12 cellular contexts compared by ENCODE assay signal in the genomic region with DNA sequence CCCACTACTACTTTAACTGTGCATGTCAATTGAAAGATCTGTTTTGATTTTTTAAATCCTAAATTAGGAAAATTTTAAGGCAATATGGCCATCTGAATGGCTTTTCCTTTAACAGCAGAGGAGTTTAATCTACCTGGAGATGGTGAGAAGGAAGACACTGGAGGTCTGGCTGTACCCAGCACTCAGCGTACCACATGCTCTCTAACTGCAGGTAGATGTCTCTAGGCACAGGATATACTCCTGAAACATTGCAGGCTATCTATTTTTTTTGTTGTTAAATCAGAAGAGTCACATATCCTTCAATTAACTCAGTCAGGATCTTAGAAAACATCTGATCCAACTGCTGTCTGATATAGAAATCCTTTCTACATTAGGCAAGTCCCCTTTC. TPM values are rescaled to one million over a fixed set of nuclear protein-coding genes. Genes with fewer than 3 reads are reported as not detected.
DNase-seq lines count a peak whose midpoint lies in the region; ATAC-seq and TF ChIP-seq lines count a peak whose summit lies in the region.
"Had no signal": no experiment of that assay in that cellular context is flagged by ENCODE, and none has a peak within 500 bp of the region (broad histone marks: within the 10 kb centered on the region; RNA-seq: fewer than 3 reads in every experiment).

No MANE protein-coding gene starts in this region.

- peaks cover 45 to 96% of the 10 kb centered on the region in 2 donors for H3K4me1 ChIP-seq in breast epithelium
- peaks cover 30 to 63% of the 10 kb centered on the region in 2 donors for H3K4me1 ChIP-seq in lung (ENCODE audit: control insufficient read depth in 2 of 2, insufficient read depth in 2 of 2, low read length in 2 of 2)
- H3K4me1 ChIP-seq in tibial nerve = peaks cover 0 to 100% (median 87%) of the 10 kb centered on the region in 4 donors

- no peaks in the 10 kb centered on the region for H3K36me3 ChIP-seq in breast epithelium
- H3K36me3 ChIP-seq in lung (ENCODE audit: control insufficient read depth in 2 of 2, insufficient read depth in 2 of 2, low read length in 2 of 2) = peaks cover 0 to 4% of the 10 kb centered on the region in 2 donors
- H3K36me3 ChIP-seq in tibial nerve = peaks cover 0 to 12% (median 0%) of the 10 kb centered on the region in 3 donors

- H3K27ac ChIP-seq in breast epithelium (peak overlapping the region; percentile 88 to 96), lung (ENCODE audit: low read depth in 1 of 2, low read length in 1 of 2) (peak overlapping the region; percentile 18 to 76), tibial nerve (peak overlapping the region in 3 of 4 donors; percentile 82 to 88 (median 83))

- no peaks in the 10 kb centered on the region for H3K27me3 Mint-ChIP-seq in MCF 10A (ENCODE audit: insufficient read depth, unreplicated experiment)
- H3K27me3 Mint-ChIP-seq in activated T-helper 1 cell treated with anti-CD3 and anti-CD28 coated beads, Interleukin-12 subunit alpha, Interleukin-12 subunit beta, Interleukin-2, Interleukin-4 antibody, amounts not matched to agents 30 ng/mL and 10 ng/mL and 1 ng/mL, durations not matched to agents 14 hours and 24 hours and 36 hours (ENCODE audit: insufficient read depth) = no peaks in the 10 kb centered on the region

- no peaks in the 10 kb centered on the region for H3K9me3 Mint-ChIP-seq in MCF 10A (ENCODE audit: unreplicated experiment)
- no peaks in the 10 kb centered on the region for H3K9me3 Mint-ChIP-seq in activated T-helper 1 cell treated with anti-CD3 and anti-CD28 coated beads, Interleukin-12 subunit alpha, Interleukin-12 subunit beta, Interleukin-2, Interleukin-4 antibody, amounts not matched to agents 30 ng/mL and 10 ng/mL and 1 ng/mL, durations not matched to agents 14 hours and 24 hours and 36 hours

- TF ChIP-seq EP300 in tibial nerve (IDR thresholded peaks at IDR 0.05) = no peak

- H3K4me3 ChIP-seq in breast epithelium (peak overlapping the region in 1 of 3 donors; percentile 24), lung (no peak overlapping the region), tibial nerve (no peak overlapping the region)
- H3K4me3 ChIP-seq: body of pancreas had no signal

- no peaks in the 10 kb centered on the region for H3K9me3 ChIP-seq in breast epithelium
- no peaks in the 10 kb centered on the region for H3K9me3 ChIP-seq in lung (ENCODE audit: control insufficient read depth in 2 of 2, insufficient read depth in 1 of 2, low read length in 1 of 2)
- H3K9me3 ChIP-seq in tibial nerve = no peaks in the 10 kb centered on the region
- H3K9me3 ChIP-seq: body of pancreas had no signal

- no peak for TF ChIP-seq CTCF in breast epithelium (IDR thresholded peaks at IDR 0.05)
- no peak for TF ChIP-seq CTCF in MCF 10A (IDR thresholded peaks at IDR 0.05; ENCODE audit: unreplicated experiment)
- no peak for TF ChIP-seq CTCF in lung (IDR thresholded peaks at IDR 0.05; ENCODE audit: control extremely low read depth, extremely low read depth)
- TF ChIP-seq CTCF in tibial nerve (IDR thresholded peaks at IDR 0.05) = no peak

- BruUV-seq in MCF 10A (replicated peaks; lab: Mats Ljungman, UMichigan) = no TSS peak

- no peak for TF ChIP-seq POLR2A in breast epithelium (IDR thresholded peaks at IDR 0.05)
- TF ChIP-seq POLR2A in tibial nerve (IDR thresholded peaks at IDR 0.05) = no peak

- intact Hi-C loops in breast epithelium (cut with DNase I; ENCODE audit: low total_unique reads) (no loop called here), MCF 10A (cut with micrococcal nuclease) (no loop called here)
- intact Hi-C loops in activated T-helper 1 cell treated with anti-CD3 and anti-CD28 coated beads, Interleukin-12 subunit alpha, Interleukin-12 subunit beta, Interleukin-2, Interleukin-4 antibody, amounts not matched to agents 30 ng/mL and 10 ng/mL and 1 ng/mL, durations not matched to agents 14 hours and 24 hours and 36 hours (cut with micrococcal nuclease) = loop anchor here (1.0 to 5.0 kb wide), 4 partner anchors 9 to 81 kb away; a partner anchor contains a TSS

- CTCF ChIA-PET in MCF 10A (lab: Yijun Ruan, JAX) = interaction anchor here (1.4 kb wide), 1 partner anchor 18 kb away, joined by 4 read pairs; no protein-coding TSS in a partner anchor

- H3K27ac Mint-ChIP-seq in MCF 10A (ENCODE audit: low read depth, unreplicated experiment) = no peak overlapping the region
- peak overlapping the region; percentile 95 for H3K27ac Mint-ChIP-seq in activated T-helper 1 cell treated with anti-CD3 and anti-CD28 coated beads, Interleukin-12 subunit alpha, Interleukin-12 subunit beta, Interleukin-2, Interleukin-4 antibody, amounts not matched to agents 30 ng/mL and 10 ng/mL and 1 ng/mL, durations not matched to agents 14 hours and 24 hours and 36 hours

- no peak for DNase-seq in breast epithelium (ENCODE audit: low spot score in 2 of 2)
- DNase-seq in MCF 10A (ENCODE audit: unreplicated experiment) = no peak
- DNase-seq in activated T-helper 1 cell treated with anti-CD3 and anti-CD28 coated beads, Interleukin-12 subunit alpha, Interleukin-12 subunit beta, Interleukin-2, Interleukin-4 antibody, amounts not matched to agents 30 ng/mL and 10 ng/mL and 1 ng/mL, durations not matched to agents 14 hours and 24 hours and 36 hours (ENCODE audit: low spot score) = no peak
- no peak for DNase-seq in lung (ENCODE audit: low spot score)
- DNase-seq in tibial nerve (ENCODE audit: low spot score in 2 of 2) = no peak
- DNase-seq in COLO829 (ENCODE audit: low spot score) = no peak
- no peak for DNase-seq in mesenteric fat pad (ENCODE audit: low spot score)
- DNase-seq: body of pancreas had no signal

- H3K4me1 Mint-ChIP-seq in MCF 10A (ENCODE audit: insufficient read depth, unreplicated experiment) = peaks cover 67% of the 10 kb centered on the region
- peaks cover 94% of the 10 kb centered on the region for H3K4me1 Mint-ChIP-seq in activated T-helper 1 cell treated with anti-CD3 and anti-CD28 coated beads, Interleukin-12 subunit alpha, Interleukin-12 subunit beta, Interleukin-2, Interleukin-4 antibody, amounts not matched to agents 30 ng/mL and 10 ng/mL and 1 ng/mL, durations not matched to agents 14 hours and 24 hours and 36 hours (ENCODE audit: low read depth)

- 83 to 84% methylated on average over 1 of the region's 1 CpG for WGBS in lung, 2 donors
- 83 to 87% methylated on average over 1 of the region's 1 CpG for WGBS in tibial nerve, 2 donors

- no peaks in the 10 kb centered on the region for H3K36me3 Mint-ChIP-seq in MCF 10A (ENCODE audit: insufficient read depth, unreplicated experiment)
- H3K36me3 Mint-ChIP-seq in activated T-helper 1 cell treated with anti-CD3 and anti-CD28 coated beads, Interleukin-12 subunit alpha, Interleukin-12 subunit beta, Interleukin-2, Interleukin-4 antibody, amounts not matched to agents 30 ng/mL and 10 ng/mL and 1 ng/mL, durations not matched to agents 14 hours and 24 hours and 36 hours (ENCODE audit: low read depth) = peaks cover 20% of the 10 kb centered on the region

- no peak for ATAC-seq in lung (ENCODE audit: insufficient read depth, low FRiP score)
- no peak for ATAC-seq in HG03095 (IDR thresholded peaks at IDR 0.05; ENCODE audit: unreplicated experiment)
- ATAC-seq: body of pancreas had no signal

- H3K27me3 ChIP-seq in breast epithelium = no peaks in the 10 kb centered on the region
- no peaks in the 10 kb centered on the region for H3K27me3 ChIP-seq in lung (ENCODE audit: control insufficient read depth, insufficient read depth)
- no peaks in the 10 kb centered on the region for H3K27me3 ChIP-seq in tibial nerve
- H3K27me3 ChIP-seq: body of pancreas had no signal

- POLR2A ChIA-PET in MCF 10A (lab: Yijun Ruan, JAX) = interaction anchor here (1.0 kb wide), 1 partner anchor 16 kb away, joined by 3 read pairs; no protein-coding TSS in a partner anchor

- no peak overlapping the region for H3K4me3 Mint-ChIP-seq in MCF 10A (ENCODE audit: unreplicated experiment)
- H3K4me3 Mint-ChIP-seq in activated T-helper 1 cell treated with anti-CD3 and anti-CD28 coated beads, Interleukin-12 subunit alpha, Interleukin-12 subunit beta, Interleukin-2, Interleukin-4 antibody, amounts not matched to agents 30 ng/mL and 10 ng/mL and 1 ng/mL, durations not matched to agents 14 hours and 24 hours and 36 hours = peak overlapping the region; percentile 77

RNA-seq across cellular contexts. Expression of a gene that starts 17.3 kb away (rescaled TPM):
- 10 to 100 TPM; 15.5 to 26.6 (median 20.6) TPM for total RNA-seq in breast epithelium
- total RNA-seq in MCF 10A (2022) = 1.2 and 4.8 TPM in 2 replicates
- 5.6 and 8.8 TPM in 2 replicates for total RNA-seq in activated T-helper 1 cell treated with anti-CD3 and anti-CD28 coated beads, Interleukin-12 subunit alpha, Interleukin-12 subunit beta, Interleukin-2, Interleukin-4 antibody, amounts not matched to agents 30 ng/mL and 10 ng/mL and 1 ng/mL, durations not matched to agents 14 hours and 24 hours and 36 hours
- 10 to 100 TPM; 12.6 to 26.5 TPM for total RNA-seq in lung
- 10 to 100 TPM; 14.1 to 16.5 TPM for polyA plus RNA-seq in lung
- 10 to 100 TPM; 38.7 to 57.9 (median 45.3) TPM for total RNA-seq in tibial nerve
- 11.6 TPM for total RNA-seq in mesenteric fat pad

RNA-seq across cellular contexts. Expression of a gene that starts 20.1 kb away (rescaled TPM):
- total RNA-seq in breast epithelium (10 to 100 TPM; 25.0 to 50.1 (median 32.4) TPM), MCF 10A (2022) (11.1 and 13.1 TPM in 2 replicates), lung (10 to 100 TPM; 25.9 to 36.4 TPM), tibial nerve (10 to 100 TPM; 46.8 to 63.9 (median 52.1) TPM), mesenteric fat pad (25.8 TPM)
- total RNA-seq in activated T-helper 1 cell treated with anti-CD3 and anti-CD28 coated beads, Interleukin-12 subunit alpha, Interleukin-12 subunit beta, Interleukin-2, Interleukin-4 antibody, amounts not matched to agents 30 ng/mL and 10 ng/mL and 1 ng/mL, durations not matched to agents 14 hours and 24 hours and 36 hours = 17.3 and 24.9 TPM in 2 replicates
- polyA plus RNA-seq in lung = 10 to 100 TPM; 15.0 to 27.3 TPM

RNA-seq across cellular contexts. Expression of a gene that starts 40.0 kb away (rescaled TPM):
- 1 to 10 TPM; 1.3 to 2.5 (median 1.3) TPM for total RNA-seq in breast epithelium
- not detected in 2 replicates for total RNA-seq in MCF 10A (2022)
- total RNA-seq in activated T-helper 1 cell treated with anti-CD3 and anti-CD28 coated beads, Interleukin-12 subunit alpha, Interleukin-12 subunit beta, Interleukin-2, Interleukin-4 antibody, amounts not matched to agents 30 ng/mL and 10 ng/mL and 1 ng/mL, durations not matched to agents 14 hours and 24 hours and 36 hours = 76.7 and 78.3 TPM in 2 replicates
- 1 to 10 TPM; 1.8 to 3.3 TPM for total RNA-seq in lung
- 10 to 100 TPM in 1 of 2 donors, under 1 TPM in 1; 0.57 to 33.2 TPM for polyA plus RNA-seq in lung
- total RNA-seq in tibial nerve = 10 to 100 TPM in 1 of 4 donors, 1 to 10 TPM in 3; 1.4 to 19.7 (median 4.2) TPM
- total RNA-seq in mesenteric fat pad = 8.0 TPM
- total RNA-seq: body of pancreas, HT1080, lung microvascular endothelial cell, RPMI7951 had no signal

RNA-seq across cellular contexts. Expression of a gene that starts 50.1 kb away (rescaled TPM):
- total RNA-seq in breast epithelium (10 to 100 TPM; 47.7 to 68.6 (median 47.9) TPM), MCF 10A (2022) (167 and 193 TPM in 2 replicates), lung (100 to 1,000 TPM in 1 of 2 donors, 10 to 100 TPM in 1; 52.8 to 157 TPM), tibial nerve (10 to 100 TPM; 76.2 to 98.1 (median 91.7) TPM), mesenteric fat pad (119 TPM)
- 308 and 310 TPM in 2 replicates for total RNA-seq in activated T-helper 1 cell treated with anti-CD3 and anti-CD28 coated beads, Interleukin-12 subunit alpha, Interleukin-12 subunit beta, Interleukin-2, Interleukin-4 antibody, amounts not matched to agents 30 ng/mL and 10 ng/mL and 1 ng/mL, durations not matched to agents 14 hours and 24 hours and 36 hours
- polyA plus RNA-seq in lung = 10 to 100 TPM; 15.8 to 37.4 TPM

RNA-seq across cellular contexts. Expression of a gene that starts 50.2 kb away (rescaled TPM):
- total RNA-seq in breast epithelium (1 to 10 TPM; 2.6 to 7.5 (median 6.6) TPM), MCF 10A (2022) (1.1 and 1.7 TPM in 2 replicates), lung (10 to 100 TPM; 10.9 to 11.9 TPM), tibial nerve (10 to 100 TPM in 1 of 4 donors, 1 to 10 TPM in 3; 1.0 to 10.5 (median 5.2) TPM), mesenteric fat pad (0.77 TPM)
- 2.4 and 3.0 TPM in 2 replicates for total RNA-seq in activated T-helper 1 cell treated with anti-CD3 and anti-CD28 coated beads, Interleukin-12 subunit alpha, Interleukin-12 subunit beta, Interleukin-2, Interleukin-4 antibody, amounts not matched to agents 30 ng/mL and 10 ng/mL and 1 ng/mL, durations not matched to agents 14 hours and 24 hours and 36 hours
- 1 to 10 TPM; 4.1 to 6.0 TPM for polyA plus RNA-seq in lung
